28 cellular contexts compared by ENCODE assay signal in genomic region chr3:137845666-137846065, GRCh38.
"Had no signal": no experiment of that assay in that cellular context is flagged by ENCODE, and none has a peak within 500 bp of the region (broad histone marks: within the 10 kb centered on the region; RNA-seq: fewer than 3 reads in every experiment).

No MANE protein-coding gene starts in this region.

- DNase-seq: nephron progenitor cell; occipital lobe; ovary; posterior cingulate gyrus; psoas muscle; right cardiac atrium; right lobe of liver; sigmoid colon; small intestine; stimulated activated CD4-positive, alpha-beta T cell treated with anti-CD3 and anti-CD28 coated beads, Interleukin-15, amount 100 ng/mL, for 24 hours; stimulated activated CD4-positive, alpha-beta T cell treated with anti-CD3 and anti-CD28 coated beads, Interleukin-2, amount 100 ng/mL, for 24 hours; stimulated activated CD4-positive, alpha-beta T cell treated with anti-CD3 and anti-CD28 coated beads, Interleukin-2, amount 100 ng/mL, for 48 hours; stimulated activated CD4-positive, alpha-beta T cell treated with anti-CD3 and anti-CD28 coated beads, Interleukin-4, amount 100 ng/mL, for 24 hours; stimulated activated naive B cell treated with anti-CD40 and anti-IgM and Interleukin-4, amounts not matched to agents 10 μg/mL and 1 μg/mL and 100 μg/mL, for 72 hours; stimulated activated naive CD4-positive, alpha-beta T cell treated with Interleukin-2 at 50 U/mL for 16 hours; stomach; thyroid gland; trophoblast cell; upper lobe of left lung had no signal

- H3K36me3 Mint-ChIP-seq: natural killer cell treated with Interleukin-12 subunit alpha and Interleukin-12 subunit beta and Interleukin-15 and Interleukin-18, amount 100 ng/mL, for 72 hours; stimulated activated effector memory CD8-positive, alpha-beta T cell treated with anti-CD3 and anti-CD28 coated beads, Interleukin-12 subunit alpha, Interleukin-12 subunit beta, amount 100 ng/mL, for 72 hours; stimulated activated naive B cell treated with anti-CD40 and anti-IgM and Interleukin-4, amounts not matched to agents 10 μg/mL and 1 μg/mL and 100 μg/mL, for 72 hours had no signal

- H3K27ac ChIP-seq: ovary, parathyroid adenoma, psoas muscle, right lobe of liver, sigmoid colon, stomach, thoracic aorta, thyroid gland, tibial nerve, upper lobe of left lung, vagina had no signal

- ATAC-seq: natural killer cell treated with Interleukin-12 subunit alpha and Interleukin-12 subunit beta and Interleukin-15 and Interleukin-18, amount 100 ng/mL, for 72 hours; psoas muscle; right cardiac atrium; right lobe of liver; stimulated activated effector memory CD8-positive, alpha-beta T cell treated with anti-CD3 and anti-CD28 coated beads, Interleukin-12 subunit alpha, Interleukin-12 subunit beta, amount 100 ng/mL, for 72 hours; stimulated activated naive B cell treated with anti-CD40 and anti-IgM and Interleukin-4, amounts not matched to agents 10 μg/mL and 1 μg/mL and 100 μg/mL, for 72 hours had no signal

- H3K9me3 ChIP-seq: ovary, psoas muscle, right lobe of liver, sigmoid colon, stomach, thoracic aorta, thyroid gland, tibial nerve, upper lobe of left lung, vagina had no signal

- H3K4me3 ChIP-seq: ovary, psoas muscle, right lobe of liver, sigmoid colon, stomach, thoracic aorta, thyroid gland, tibial nerve, upper lobe of left lung, vagina had no signal

- H3K9me3 Mint-ChIP-seq: nephron progenitor cell; neural crest cell; stimulated activated naive CD8-positive, alpha-beta T cell treated with anti-CD3 and anti-CD28 coated beads, Interleukin-15, Interleukin-2, amounts not matched to agents 100 ng/mL and 50 ng/mL, for 24 hours had no signal

- H3K4me1 Mint-ChIP-seq: neural crest cell; stimulated activated effector memory CD8-positive, alpha-beta T cell treated with anti-CD3 and anti-CD28 coated beads, Interleukin-12 subunit alpha, Interleukin-12 subunit beta, amount 100 ng/mL, for 72 hours; stimulated activated naive B cell treated with anti-CD40 and anti-IgM and Interleukin-4, amounts not matched to agents 10 μg/mL and 1 μg/mL and 100 μg/mL, for 72 hours had no signal

- H3K27ac Mint-ChIP-seq: natural killer cell treated with Interleukin-12 subunit alpha and Interleukin-12 subunit beta and Interleukin-15 and Interleukin-18, amount 100 ng/mL, for 72 hours; progenitor cell of endocrine pancreas; stimulated activated effector memory CD8-positive, alpha-beta T cell treated with anti-CD3 and anti-CD28 coated beads, Interleukin-12 subunit alpha, Interleukin-12 subunit beta, amount 100 ng/mL, for 72 hours; stimulated activated naive B cell treated with anti-CD40 and anti-IgM and Interleukin-4, amounts not matched to agents 10 μg/mL and 1 μg/mL and 100 μg/mL, for 72 hours; stimulated activated naive CD8-positive, alpha-beta T cell treated with anti-CD3 and anti-CD28 coated beads, Interleukin-15, Interleukin-2, amounts not matched to agents 100 ng/mL and 50 ng/mL, for 24 hours had no signal

- H3K79me2 ChIP-seq: parathyroid adenoma had no signal

- H3K36me3 ChIP-seq: ovary, right lobe of liver, sigmoid colon, stomach, thoracic aorta, thyroid gland, tibial nerve, upper lobe of left lung, vagina had no signal

- H2AFZ ChIP-seq: parathyroid adenoma had no signal

- H3K27me3 Mint-ChIP-seq: stimulated activated naive CD8-positive, alpha-beta T cell treated with anti-CD3 and anti-CD28 coated beads, Interleukin-15, Interleukin-2, amounts not matched to agents 100 ng/mL and 50 ng/mL, for 24 hours had no signal

- H3K9ac ChIP-seq: parathyroid adenoma had no signal

- H3K4me3 Mint-ChIP-seq: natural killer cell treated with Interleukin-12 subunit alpha and Interleukin-12 subunit beta and Interleukin-15 and Interleukin-18, amount 100 ng/mL, for 72 hours; nephron progenitor cell; neural crest cell; stimulated activated effector memory CD8-positive, alpha-beta T cell treated with anti-CD3 and anti-CD28 coated beads, Interleukin-12 subunit alpha, Interleukin-12 subunit beta, amount 100 ng/mL, for 72 hours; stimulated activated naive B cell treated with anti-CD40 and anti-IgM and Interleukin-4, amounts not matched to agents 10 μg/mL and 1 μg/mL and 100 μg/mL, for 72 hours; stimulated activated naive CD8-positive, alpha-beta T cell treated with anti-CD3 and anti-CD28 coated beads, Interleukin-15, Interleukin-2, amounts not matched to agents 100 ng/mL and 50 ng/mL, for 24 hours had no signal

- H3K27me3 ChIP-seq: ovary, right lobe of liver, sigmoid colon, thyroid gland, tibial nerve, upper lobe of left lung, vagina had no signal

- H3K4me1 ChIP-seq: parathyroid adenoma, psoas muscle, right lobe of liver, sigmoid colon, stomach, thyroid gland, tibial nerve, upper lobe of left lung, vagina had no signal
